29 cellular contexts compared by ENCODE assay signal in genomic region chr21:40829791-40830190, GRCh38. TPM values are rescaled to one million over a fixed set of nuclear protein-coding genes. Genes with fewer than 3 reads are reported as not detected.
"Had no signal": no experiment of that assay in that cellular context is flagged by ENCODE, and none has a peak within 500 bp of the region (broad histone marks: within the 10 kb centered on the region; RNA-seq: fewer than 3 reads in every experiment).

No MANE protein-coding gene starts in this region.

- H3K27me3 ChIP-seq: stomach, suprapubic skin, testis, thyroid gland, tibial artery, tibial nerve, transverse colon, upper lobe of left lung, upper lobe of right lung, uterus, vagina had no signal

- H3K27ac ChIP-seq: stomach, suprapubic skin, testis, thoracic aorta, thyroid gland, tibial artery, tibial nerve, transverse colon, upper lobe of left lung, upper lobe of right lung, uterus, vagina had no signal

- H3K4me1 ChIP-seq: stomach, suprapubic skin, testis, thyroid gland, tibial artery, tibial nerve, transverse colon, upper lobe of left lung, upper lobe of right lung, uterus, vagina had no signal

- H3K4me3 ChIP-seq: stomach, suprapubic skin, testis, thoracic aorta, thyroid gland, tibial artery, tibial nerve, transverse colon, upper lobe of left lung, upper lobe of right lung, uterus, vagina had no signal

- H3K27ac Mint-ChIP-seq: stimulated activated effector memory CD8-positive, alpha-beta T cell treated with anti-CD3 and anti-CD28 coated beads, Interleukin-12 subunit alpha, Interleukin-12 subunit beta, amount 100 ng/mL, for 72 hours; stimulated activated memory B cell treated with anti-CD40 and anti-IgM and Interleukin-4, amounts not matched to agents 10 μg/mL and 1 μg/mL and 100 μg/mL, for 72 hours; stimulated activated naive B cell treated with anti-CD40 and anti-IgM and Interleukin-4, amounts not matched to agents 10 μg/mL and 1 μg/mL and 100 μg/mL, for 72 hours; stimulated activated naive CD8-positive, alpha-beta T cell treated with anti-CD3 and anti-CD28 coated beads, Interleukin-15, amount 100 ng/mL, for 72 hours; stimulated activated naive CD8-positive, alpha-beta T cell treated with anti-CD3 and anti-CD28 coated beads, Interleukin-15, Interleukin-2, amounts not matched to agents 100 ng/mL and 50 ng/mL, for 24 hours; type B pancreatic cell had no signal

- FAIRE-seq: urothelium cell line had no signal

- H3K4me1 Mint-ChIP-seq: stimulated activated effector memory CD8-positive, alpha-beta T cell treated with anti-CD3 and anti-CD28 coated beads, Interleukin-12 subunit alpha, Interleukin-12 subunit beta, amount 100 ng/mL, for 72 hours; stimulated activated memory B cell treated with anti-CD40 and anti-IgM and Interleukin-4, amounts not matched to agents 10 μg/mL and 1 μg/mL and 100 μg/mL, for 72 hours; stimulated activated naive B cell treated with anti-CD40 and anti-IgM and Interleukin-4, amounts not matched to agents 10 μg/mL and 1 μg/mL and 100 μg/mL, for 72 hours; stimulated activated naive CD8-positive, alpha-beta T cell treated with anti-CD3 and anti-CD28 coated beads, Interleukin-15, amount 100 ng/mL, for 72 hours had no signal

- H3K27me3 Mint-ChIP-seq: stimulated activated naive B cell treated with anti-CD40 and anti-IgM and Interleukin-4, amounts not matched to agents 10 μg/mL and 1 μg/mL and 100 μg/mL, for 72 hours had no signal

- H3K36me3 ChIP-seq: stomach, suprapubic skin, thoracic aorta, thyroid gland, tibial artery, tibial nerve, transverse colon, upper lobe of left lung, upper lobe of right lung, uterus, vagina had no signal

- H3K9me3 ChIP-seq: stomach, suprapubic skin, testis, thoracic aorta, thyroid gland, tibial artery, transverse colon, upper lobe of left lung, upper lobe of right lung, uterus, vagina had no signal

- H3K4me3 Mint-ChIP-seq: stimulated activated effector memory CD8-positive, alpha-beta T cell treated with anti-CD3 and anti-CD28 coated beads, Interleukin-12 subunit alpha, Interleukin-12 subunit beta, amount 100 ng/mL, for 72 hours; stimulated activated memory B cell treated with anti-CD40 and anti-IgM and Interleukin-4, amounts not matched to agents 10 μg/mL and 1 μg/mL and 100 μg/mL, for 72 hours; stimulated activated naive B cell treated with anti-CD40 and anti-IgM and Interleukin-4, amounts not matched to agents 10 μg/mL and 1 μg/mL and 100 μg/mL, for 72 hours; stimulated activated naive CD8-positive, alpha-beta T cell treated with anti-CD3 and anti-CD28 coated beads, Interleukin-15, amount 100 ng/mL, for 72 hours; stimulated activated naive CD8-positive, alpha-beta T cell treated with anti-CD3 and anti-CD28 coated beads, Interleukin-15, Interleukin-2, amounts not matched to agents 100 ng/mL and 50 ng/mL, for 24 hours; type B pancreatic cell had no signal

- ATAC-seq: stimulated activated effector memory CD8-positive, alpha-beta T cell treated with anti-CD3 and anti-CD28 coated beads, Interleukin-12 subunit alpha, Interleukin-12 subunit beta, amount 100 ng/mL, for 72 hours; stimulated activated memory B cell treated with anti-CD40 and anti-IgM and Interleukin-4, amounts not matched to agents 10 μg/mL and 1 μg/mL and 100 μg/mL, for 72 hours; stimulated activated naive B cell treated with anti-CD40 and anti-IgM and Interleukin-4, amounts not matched to agents 10 μg/mL and 1 μg/mL and 100 μg/mL, for 72 hours; stimulated activated naive CD8-positive, alpha-beta T cell treated with anti-CD3 and anti-CD28 coated beads, Interleukin-15, amount 100 ng/mL, for 72 hours; stimulated activated naive CD8-positive, alpha-beta T cell treated with anti-CD3 and anti-CD28 coated beads, Interleukin-15, Interleukin-2, amounts not matched to agents 100 U/mL and 50 U/mL, for 24 hours; upper lobe of right lung had no signal

- DNase-seq: stimulated activated CD4-positive, alpha-beta T cell treated with anti-CD3 and anti-CD28 coated beads, Interleukin-2, amount 100 ng/mL, for 48 hours; stimulated activated CD4-positive, alpha-beta T cell treated with anti-CD3 and anti-CD28 coated beads, Interleukin-4, amount 100 ng/mL, for 1 hour; stimulated activated CD4-positive, alpha-beta T cell treated with anti-CD3 and anti-CD28 coated beads, Interleukin-4, amount 100 ng/mL, for 24 hours; stimulated activated CD4-positive, alpha-beta T cell treated with anti-CD3 and anti-CD28 coated beads, Interleukin-4, amount 100 ng/mL, for 4 hours; stimulated activated CD8-positive, alpha-beta memory T cell treated with anti-CD3 and anti-CD28 coated beads, Interleukin-4, amount 100 ng/mL, for 48 hours; stimulated activated naive B cell treated with anti-CD40 and anti-IgM and Interleukin-4, amounts not matched to agents 10 μg/mL and 1 μg/mL and 100 μg/mL, for 72 hours; stimulated activated naive CD4-positive, alpha-beta T cell; stimulated activated naive CD4-positive, alpha-beta T cell treated with Interleukin-2 at 50 U/mL for 16 hours; stimulated activated naive CD8-positive, alpha-beta T cell treated with anti-CD3 and anti-CD28 coated beads, Interleukin-15, amount 100 ng/mL, for 72 hours; stimulated activated naive CD8-positive, alpha-beta T cell treated with anti-CD3 and anti-CD28 coated beads, Interleukin-15, Interleukin-2, amounts not matched to agents 100 U/mL and 50 U/mL, for 24 hours; stomach; substantia nigra; testis; thyroid gland; tibial artery; transverse colon; upper lobe of right lung; uterus had no signal

- H3K36me3 Mint-ChIP-seq: stimulated activated effector memory CD8-positive, alpha-beta T cell treated with anti-CD3 and anti-CD28 coated beads, Interleukin-12 subunit alpha, Interleukin-12 subunit beta, amount 100 ng/mL, for 72 hours; stimulated activated memory B cell treated with anti-CD40 and anti-IgM and Interleukin-4, amounts not matched to agents 10 μg/mL and 1 μg/mL and 100 μg/mL, for 72 hours; stimulated activated naive B cell treated with anti-CD40 and anti-IgM and Interleukin-4, amounts not matched to agents 10 μg/mL and 1 μg/mL and 100 μg/mL, for 72 hours had no signal

RNA-seq across cellular contexts. Expression of gene DSCAM, which starts 17.2 kb away (rescaled TPM):
- total RNA-seq: thoracic aorta, upper lobe of right lung, ureter, vagina had no signal
- polyA plus RNA-seq: stomach had no signal
